1 cellular context compared by ENCODE assay signal in the genomic region with DNA sequence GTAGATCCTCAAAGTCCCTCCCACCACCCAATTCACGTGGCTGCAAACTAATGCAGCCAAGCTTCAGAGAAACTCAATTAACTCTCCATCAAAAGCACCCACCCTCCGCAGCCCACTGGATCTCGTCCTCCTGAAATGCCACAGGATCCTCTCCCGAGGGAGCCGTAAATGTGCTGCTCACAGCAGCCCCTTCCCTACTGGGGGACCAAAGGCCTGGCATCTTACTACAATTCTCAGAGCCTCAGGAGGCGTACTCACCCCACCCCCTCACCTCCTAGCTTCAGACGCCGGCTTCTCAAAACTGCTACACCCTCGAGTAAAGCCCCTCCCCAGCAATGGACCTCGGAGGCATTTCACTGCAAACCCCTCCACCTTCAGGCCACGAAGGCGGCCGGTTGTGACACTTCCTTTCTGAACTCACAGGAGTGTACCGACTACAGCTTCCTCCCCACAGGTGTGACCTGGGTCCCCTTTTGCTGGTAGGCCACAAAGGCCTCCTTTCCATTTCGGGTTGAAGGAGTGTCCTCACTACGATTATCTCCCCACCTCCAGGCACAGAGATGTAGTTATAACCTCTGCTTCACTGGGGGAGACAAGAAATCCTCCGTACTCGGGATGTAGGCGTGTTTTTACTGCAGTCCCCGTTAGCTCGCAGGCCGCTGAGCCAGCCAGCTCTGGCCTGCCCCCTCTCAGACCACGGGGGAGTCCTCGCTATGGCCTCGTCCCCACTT.
TF ChIP-seq lines count a peak whose summit lies in the region.

No MANE protein-coding gene starts in this region.

TF ChIP-seq in WTC11, 78 proteins besides CTCF, POLR2A, EP300 and RAD21 (continued from another document):
- TF ChIP-seq, protein P1, sequence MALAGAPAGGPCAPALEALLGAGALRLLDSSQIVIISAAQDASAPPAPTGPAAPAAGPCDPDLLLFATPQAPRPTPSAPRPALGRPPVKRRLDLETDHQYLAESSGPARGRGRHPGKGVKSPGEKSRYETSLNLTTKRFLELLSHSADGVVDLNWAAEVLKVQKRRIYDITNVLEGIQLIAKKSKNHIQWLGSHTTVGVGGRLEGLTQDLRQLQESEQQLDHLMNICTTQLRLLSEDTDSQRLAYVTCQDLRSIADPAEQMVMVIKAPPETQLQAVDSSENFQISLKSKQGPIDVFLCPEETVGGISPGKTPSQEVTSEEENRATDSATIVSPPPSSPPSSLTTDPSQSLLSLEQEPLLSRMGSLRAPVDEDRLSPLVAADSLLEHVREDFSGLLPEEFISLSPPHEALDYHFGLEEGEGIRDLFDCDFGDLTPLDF (CRISPR knock-in tag; IDR thresholded peaks at IDR 0.05): peak; percentile 59; the same call in 1 of the 2 replicates
- peak; percentile 75; the same call in 1 of the 2 replicates for TF ChIP-seq NFATC4 (CRISPR knock-in tag; IDR thresholded peaks at IDR 0.05)
